ENCODE assay signal across 8 cellular contexts in genomic region chr14:59576332-59577294, GRCh38. TPM values are rescaled to one million over a fixed set of nuclear protein-coding genes. Genes with fewer than 3 reads are reported as not detected.
A peak's percentile ranks its signal among the peaks of the same experiment; 100 is the strongest.
DNase-seq lines count a peak whose midpoint lies in the region; ATAC-seq and TF ChIP-seq lines count a peak whose summit lies in the region.

CCDC175 (minus strand) TSS chr14:59576812; CDS start chr14:59576775, 37 bp downstream.

- H3K27ac ChIP-seq in duodenal mucosa (ENCODE audit: low read depth, low read length) (no peak within 1 kb of the TSS), right lobe of liver (no peak within 1 kb of the TSS)

- H3K4me3 ChIP-seq in duodenal mucosa (ENCODE audit: low read depth in 1 of 2, low read length in 2 of 2) (peak within 1 kb of the TSS; percentile 73 to 79), right lobe of liver (peak within 1 kb of the TSS in 1 of 3 donors; percentile 26)

- intact Hi-C loops in right lobe of liver (cut with DNase I), result no loop called here

- H3K9ac ChIP-seq in duodenal mucosa (ENCODE audit: low read depth in 1 of 2, low read length in 2 of 2), result peak within 1 kb of the TSS in 1 of 2 donors; percentile 51

- TF ChIP-seq POLR2A in right lobe of liver (IDR thresholded peaks at IDR 0.05), result no peak

- ATAC-seq in GM18858 (IDR thresholded peaks at IDR 0.05; ENCODE audit: unreplicated experiment), result peak; percentile 93
- peak; percentile 96 for ATAC-seq in HG03095 (IDR thresholded peaks at IDR 0.05; ENCODE audit: unreplicated experiment)
- peak; percentile 87 to 98 (median 93) for ATAC-seq in right lobe of liver

- WGBS in right lobe of liver (ENCODE audit: insufficient coverage, low coverage, low lambda C conversion rate, missing lambda C conversion rate), result 24% methylated on average over 22 of the region's 46 CpGs

- in situ Hi-C loops in ACHN (cut with HindIII; ENCODE audit: low pct_ligation_motif_present, low pct_unique_long_range_greater_than_20kb, low sequenced_read_pairs), result no loop called here

- peak; percentile 41 to 70 (median 58) for TF ChIP-seq CTCF in right lobe of liver (IDR thresholded peaks at IDR 0.05)

- no peaks in the 10 kb centered on the region for H3K27me3 ChIP-seq in duodenal mucosa (ENCODE audit: control insufficient read depth in 1 of 2, insufficient read depth in 2 of 2, low read length in 2 of 2)
- peaks cover 0 to 6% of the 10 kb centered on the region in 2 donors for H3K27me3 ChIP-seq in right lobe of liver

- H3K4me1 ChIP-seq in duodenal mucosa (ENCODE audit: control insufficient read depth in 1 of 2, insufficient read depth in 2 of 2, low read length in 2 of 2) (peaks cover 10% of the 10 kb centered on the region in 2 donors), right lobe of liver (peaks cover 0 to 8% (median 0%) of the 10 kb centered on the region in 4 donors)

- DNase-seq in ACHN (peak; percentile 85), NCI-H2227 treated with DMSO at 0.1 percent for 48 hours (lab: John Stamatoyannopoulos, UW) (peak; percentile 83), right lobe of liver (peak; percentile 64 to 88 (median 81))
- peak; percentile 76 for DNase-seq in activated CD4-positive, alpha-beta T cell treated with anti-CD3 and anti-CD28 coated beads, Interleukin-2, amount 50 U/mL, for 1 hour
- peak; percentile 83 for DNase-seq in stimulated activated CD4-positive, alpha-beta T cell treated with anti-CD3 and anti-CD28 coated beads, Interleukin-4, amount 100 ng/mL, for 1 hour

- no peaks in the 10 kb centered on the region for H3K36me3 ChIP-seq in duodenal mucosa (ENCODE audit: control insufficient read depth in 1 of 2, insufficient read depth in 2 of 2, low read length in 2 of 2)
- H3K36me3 ChIP-seq in right lobe of liver, result no peaks in the 10 kb centered on the region

- H3K9me3 ChIP-seq in duodenal mucosa (ENCODE audit: control insufficient read depth in 1 of 2, low read length in 2 of 2), result no peaks in the 10 kb centered on the region
- no peaks in the 10 kb centered on the region for H3K9me3 ChIP-seq in right lobe of liver

RNA-seq across cellular contexts. Expression of gene CCDC175, which starts in this region (rescaled TPM):
- total RNA-seq in right lobe of liver, result not detected

Comparison
In these comparisons a context has a peak if more than half of its experiments do, and no peak if none do; other contexts are left out.
1. Peak in DNase-seq and ATAC-seq in right lobe of liver; RNA of the gene not detected or under 1 TPM.